In genomic region chr7:142420554-142421362, GRCh38 we compare ENCODE assay signal across 12 cellular contexts.
DNase-seq lines count a peak whose midpoint lies in the region; ATAC-seq and TF ChIP-seq lines count a peak whose summit lies in the region.
"Had no signal": no experiment of that assay in that cellular context is flagged by ENCODE, and none has a peak within 500 bp of the region (broad histone marks: within the 10 kb centered on the region; RNA-seq: fewer than 3 reads in every experiment).

No MANE protein-coding gene starts in this region.

- no peak overlapping the region for H3K9ac ChIP-seq in OCI-LY1 (ENCODE audit: low read length)

- no peak overlapping the region for H3K4me3 Mint-ChIP-seq in activated naive CD4-positive, alpha-beta T cell treated with anti-CD3 and anti-CD28 coated beads for 36 hours
- H3K4me3 Mint-ChIP-seq in stimulated activated naive CD8-positive, alpha-beta T cell treated with anti-CD3 and anti-CD28 coated beads, Interleukin-15, Interleukin-2, amounts not matched to agents 100 ng/mL and 50 ng/mL, for 24 hours = no peak overlapping the region
- H3K4me3 Mint-ChIP-seq: CD8-positive, alpha-beta T cell; naive thymus-derived CD8-positive, alpha-beta T cell had no signal

- H3K27ac Mint-ChIP-seq in activated naive CD4-positive, alpha-beta T cell treated with anti-CD3 and anti-CD28 coated beads for 36 hours = no peak overlapping the region
- peak overlapping the region; percentile 1 for H3K27ac Mint-ChIP-seq in stimulated activated naive CD8-positive, alpha-beta T cell treated with anti-CD3 and anti-CD28 coated beads, Interleukin-15, Interleukin-2, amounts not matched to agents 100 ng/mL and 50 ng/mL, for 24 hours
- H3K27ac Mint-ChIP-seq: CD8-positive, alpha-beta T cell had no signal

- no peak for TF ChIP-seq POLR2A in esophagus muscularis mucosa (IDR thresholded peaks at IDR 0.05; ENCODE audit: low read depth)

- no peaks in the 10 kb centered on the region for H3K36me3 Mint-ChIP-seq in activated naive CD4-positive, alpha-beta T cell treated with anti-CD3 and anti-CD28 coated beads for 36 hours (ENCODE audit: low read depth)
- H3K36me3 Mint-ChIP-seq in stimulated activated naive CD8-positive, alpha-beta T cell treated with anti-CD3 and anti-CD28 coated beads, Interleukin-15, Interleukin-2, amounts not matched to agents 100 ng/mL and 50 ng/mL, for 24 hours (ENCODE audit: low read depth) = no peaks in the 10 kb centered on the region
- H3K36me3 Mint-ChIP-seq: CD8-positive, alpha-beta T cell; naive thymus-derived CD8-positive, alpha-beta T cell had no signal

- H3K4me2 ChIP-seq in OCI-LY1 (ENCODE audit: low read length) = no peak overlapping the region

- no peaks in the 10 kb centered on the region for H4K20me1 ChIP-seq in OCI-LY1 (ENCODE audit: insufficient read depth, low read length)

- H2AFZ ChIP-seq in OCI-LY1 (ENCODE audit: low read length) = no peak overlapping the region

- no peak overlapping the region for H3K4me3 ChIP-seq in OCI-LY1 (ENCODE audit: low read depth, low read length, poor library complexity, severe bottlenecking)
- H3K4me3 ChIP-seq in esophagus muscularis mucosa = no peak overlapping the region

- ATAC-seq in GM21423 (IDR thresholded peaks at IDR 0.05; ENCODE audit: unreplicated experiment) = no peak
- no peak for ATAC-seq in GM21529 (IDR thresholded peaks at IDR 0.05; ENCODE audit: unreplicated experiment)
- ATAC-seq: CD8-positive, alpha-beta T cell; naive thymus-derived CD8-positive, alpha-beta T cell had no signal

- H3K9me2 ChIP-seq in OCI-LY1 (ENCODE audit: low read depth, low read length) = no peaks in the 10 kb centered on the region

- H3K9me3 ChIP-seq in OCI-LY1 (ENCODE audit: low read length) = no peaks in the 10 kb centered on the region
- no peaks in the 10 kb centered on the region for H3K9me3 ChIP-seq in esophagus muscularis mucosa

- H3K79me2 ChIP-seq in OCI-LY1 (ENCODE audit: insufficient read depth, low read length) = no peaks in the 10 kb centered on the region

- peak; percentile 33 for DNase-seq in activated naive CD4-positive, alpha-beta T cell treated with anti-CD3 and anti-CD28 coated beads for 36 hours
- no peak for DNase-seq in activated naive CD4-positive, alpha-beta T cell treated with Interleukin-2 at 50 U/mL for 16 hours
- DNase-seq in esophagus muscularis mucosa (ENCODE audit: extremely low spot score) (peak; percentile 66), C1 segment of cervical spinal cord (lab: John Stamatoyannopoulos, UW) (no peak)
- DNase-seq: CD8-positive, alpha-beta T cell; effector CD4-positive, alpha-beta T cell; GOT3; naive thymus-derived CD8-positive, alpha-beta T cell had no signal

- H3K9me3 Mint-ChIP-seq in activated naive CD4-positive, alpha-beta T cell treated with anti-CD3 and anti-CD28 coated beads for 36 hours = no peaks in the 10 kb centered on the region
- H3K9me3 Mint-ChIP-seq in stimulated activated naive CD8-positive, alpha-beta T cell treated with anti-CD3 and anti-CD28 coated beads, Interleukin-15, Interleukin-2, amounts not matched to agents 100 ng/mL and 50 ng/mL, for 24 hours = no peaks in the 10 kb centered on the region
- H3K9me3 Mint-ChIP-seq: CD8-positive, alpha-beta T cell; naive thymus-derived CD8-positive, alpha-beta T cell had no signal

- intact Hi-C loops in activated naive CD4-positive, alpha-beta T cell treated with anti-CD3 and anti-CD28 coated beads for 36 hours (cut with micrococcal nuclease) = no loop called here
- intact Hi-C loops in esophagus muscularis mucosa (cut with DNase I) = no loop called here

- H3K27ac ChIP-seq in OCI-LY1 (ENCODE audit: low read depth, low read length, poor library complexity, severe bottlenecking) = no peak overlapping the region
- H3K27ac ChIP-seq in esophagus muscularis mucosa (replicated peaks in 1 of 4) = no peak overlapping the region

- H3K36me3 ChIP-seq in OCI-LY1 (ENCODE audit: insufficient read depth, low read length) (no peaks in the 10 kb centered on the region), esophagus muscularis mucosa (no peaks in the 10 kb centered on the region)

- no peaks in the 10 kb centered on the region for H3K27me3 ChIP-seq in OCI-LY1 (ENCODE audit: insufficient read depth, low read length)
- no peaks in the 10 kb centered on the region for H3K27me3 ChIP-seq in esophagus muscularis mucosa

- H3K4me1 Mint-ChIP-seq in activated naive CD4-positive, alpha-beta T cell treated with anti-CD3 and anti-CD28 coated beads for 36 hours (ENCODE audit: low read depth) = peaks cover 5% of the 10 kb centered on the region
- H3K4me1 Mint-ChIP-seq in stimulated activated naive CD8-positive, alpha-beta T cell treated with anti-CD3 and anti-CD28 coated beads, Interleukin-15, Interleukin-2, amounts not matched to agents 100 ng/mL and 50 ng/mL, for 24 hours (ENCODE audit: low read depth) = no peaks in the 10 kb centered on the region

- no peaks in the 10 kb centered on the region for H3K4me1 ChIP-seq in OCI-LY1 (ENCODE audit: insufficient read depth, low read length, severe bottlenecking)
- H3K4me1 ChIP-seq in esophagus muscularis mucosa = no peaks in the 10 kb centered on the region

- no peak for TF ChIP-seq EP300 in esophagus muscularis mucosa (IDR thresholded peaks at IDR 0.05)

- 53% methylated on average over 5 of the region's 5 CpGs for WGBS in esophagus muscularis mucosa

- TF ChIP-seq CTCF in OCI-LY1 (IDR thresholded peaks at IDR 0.05; ENCODE audit: low read length) (peak; percentile 29; the same call in 1 of the 2 replicates), esophagus muscularis mucosa (IDR thresholded peaks at IDR 0.05) (no peak)

- H3F3A ChIP-seq in OCI-LY1 (ENCODE audit: insufficient read depth, low read length) = no peaks in the 10 kb centered on the region

- CTCF ChIA-PET in activated naive CD4-positive, alpha-beta T cell treated with anti-CD3 and anti-CD28 coated beads for 36 hours (lab: Charles Lee) = interaction anchor here (0.7 to 1.6 kb wide), 3 partner anchors 8 to 398 kb away, joined by 3 to 5 read pairs (median 3); no protein-coding TSS in a partner anchor

- H3K27me3 Mint-ChIP-seq in activated naive CD4-positive, alpha-beta T cell treated with anti-CD3 and anti-CD28 coated beads for 36 hours (ENCODE audit: low read depth) = no peaks in the 10 kb centered on the region
- no peaks in the 10 kb centered on the region for H3K27me3 Mint-ChIP-seq in stimulated activated naive CD8-positive, alpha-beta T cell treated with anti-CD3 and anti-CD28 coated beads, Interleukin-15, Interleukin-2, amounts not matched to agents 100 ng/mL and 50 ng/mL, for 24 hours

Comparison
In these comparisons a context has a peak if more than half of its experiments do, and no peak if none do; other contexts are left out.
1. DNase-seq: peak in activated naive CD4-positive, alpha-beta T cell treated with anti-CD3 and anti-CD28 coated beads for 36 hours (single experiment) and esophagus muscularis mucosa (single experiment); none in activated naive CD4-positive, alpha-beta T cell treated with Interleukin-2 at 50 U/mL for 16 hours (single experiment) and C1 segment of cervical spinal cord (0 of 14).